8 cellular contexts compared by ENCODE assay signal in the genomic region with DNA sequence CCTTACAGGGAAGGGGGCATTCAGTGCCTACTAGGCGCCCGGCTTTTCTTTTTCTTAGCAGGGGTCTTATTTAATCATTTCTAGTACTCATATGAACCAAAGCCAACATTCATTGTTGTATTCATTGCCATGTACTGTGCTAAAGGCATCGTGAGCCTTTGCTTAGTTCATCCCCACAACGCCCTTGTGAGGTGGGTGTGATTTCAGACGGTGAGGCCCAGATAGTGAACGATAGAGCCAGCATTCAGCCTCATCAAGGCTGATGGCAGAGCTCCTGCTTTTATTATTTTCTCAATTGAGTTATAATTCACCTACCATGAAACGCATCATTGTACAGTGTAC. TPM values are rescaled to one million over a fixed set of nuclear protein-coding genes. Genes with fewer than 3 reads are reported as not detected.
A peak's percentile ranks its signal among the peaks of the same experiment; 100 is the strongest.
DNase-seq lines count a peak whose midpoint lies in the region; ATAC-seq and TF ChIP-seq lines count a peak whose summit lies in the region.

No MANE protein-coding gene starts in this region.

- H3K36me3 Mint-ChIP-seq in CD8-positive, alpha-beta memory T cell: peaks cover 0 to 20% (median 0%) of the 10 kb centered on the region in 3 donors
- H3K36me3 Mint-ChIP-seq in naive thymus-derived CD4-positive, alpha-beta T cell: peaks cover 0 to 10% (median 0%) of the 10 kb centered on the region in 5 donors

- DNase-seq in CD8-positive, alpha-beta memory T cell: no peak
- DNase-seq in mammary epithelial cell (no peak), NCI-H774 (lab: John Stamatoyannopoulos, UW) (no peak), DMS79 (lab: John Stamatoyannopoulos, UW) (no peak), SKM-1 (lab: John Stamatoyannopoulos, UW; ENCODE audit: unreplicated experiment) (no peak)
- no peak for DNase-seq in naive thymus-derived CD4-positive, alpha-beta T cell

- intact Hi-C loops in mammary epithelial cell (cut with micrococcal nuclease): no loop called here
- intact Hi-C loops in naive thymus-derived CD4-positive, alpha-beta T cell (cut with micrococcal nuclease): loop anchor here (1.0 to 10.0 kb wide), 4 partner anchors 9 to 1076 kb away; partner anchors contain the start of gene EIF4EBP2 (in 1 of the 2)

- in situ Hi-C loops in mammary epithelial cell (cut with MboI; ENCODE audit: low sequenced_read_pairs in 2 of 2): no loop called here

- no peaks in the 10 kb centered on the region for H3K27me3 Mint-ChIP-seq in CD8-positive, alpha-beta memory T cell
- H3K27me3 Mint-ChIP-seq in naive thymus-derived CD4-positive, alpha-beta T cell: no peaks in the 10 kb centered on the region

- TF ChIP-seq CTCF in mammary epithelial cell (conservative IDR thresholded peaks at IDR 0.05 in 1 of 2, IDR thresholded peaks at IDR 0.05 in 1 of 2; ENCODE audit: extremely low read depth in 1 of 2, insufficient read depth in 1 of 2, low read depth in 1 of 2, low read length in 2 of 2): no peak

- peaks cover 61% of the 10 kb centered on the region for H3K4me1 ChIP-seq in CD8-positive, alpha-beta memory T cell (ENCODE audit: insufficient read depth, low read length)
- peaks cover 46% of the 10 kb centered on the region for H3K4me1 ChIP-seq in mammary epithelial cell (ENCODE audit: insufficient read depth, low read length)
- peaks cover 16 to 20% of the 10 kb centered on the region in 2 donors for H3K4me1 ChIP-seq in naive thymus-derived CD4-positive, alpha-beta T cell (ENCODE audit: control insufficient read depth in 2 of 2, insufficient read depth in 2 of 2, low read length in 2 of 2)

- POLR2A ChIA-PET in CD8-positive, alpha-beta memory T cell (lab: Charles Lee): interaction anchor here (0.6 kb wide), 1 partner anchor 8 kb away, joined by 3 read pairs; no protein-coding TSS in a partner anchor
- POLR2A ChIA-PET in naive thymus-derived CD4-positive, alpha-beta T cell (lab: Charles Lee): interaction anchor here (0.6 to 4.0 kb wide), 11 partner anchors 9 to 789 kb away, joined by 3 to 48 read pairs (median 5); no protein-coding TSS in a partner anchor

- CTCF ChIA-PET in CD8-positive, alpha-beta memory T cell (lab: Charles Lee): interaction anchor here (1.1 kb wide), 1 partner anchor 20 kb away, joined by 4 read pairs; no protein-coding TSS in a partner anchor
- CTCF ChIA-PET in mammary epithelial cell (lab: Charles Lee; ENCODE audit: low non-redundant PET): interaction anchor here (0.9 kb wide), 1 partner anchor 9 kb away, joined by 4 read pairs; no protein-coding TSS in a partner anchor
- CTCF ChIA-PET in naive thymus-derived CD4-positive, alpha-beta T cell (lab: Charles Lee): interaction anchor here (0.6 to 1.0 kb wide), 3 partner anchors 11 to 54 kb away, joined by 3 to 4 read pairs (median 3); no protein-coding TSS in a partner anchor

- BruUV-seq in mammary epithelial cell (replicated peaks; lab: Mats Ljungman, UMichigan): no TSS peak

- H2AFZ ChIP-seq in mammary epithelial cell (ENCODE audit: low read depth, low read length): peak overlapping the region; percentile 71

- peak overlapping the region; percentile 34 to 84 (median 75) for H3K4me3 Mint-ChIP-seq in CD8-positive, alpha-beta memory T cell
- peak overlapping the region; percentile 76 to 90 (median 82) for H3K4me3 Mint-ChIP-seq in naive thymus-derived CD4-positive, alpha-beta T cell

- H3K9me3 Mint-ChIP-seq in CD8-positive, alpha-beta memory T cell: no peaks in the 10 kb centered on the region
- no peaks in the 10 kb centered on the region for H3K9me3 Mint-ChIP-seq in naive thymus-derived CD4-positive, alpha-beta T cell

- H3K27ac ChIP-seq in CD8-positive, alpha-beta memory T cell (ENCODE audit: low read depth, low read length): no peak overlapping the region
- H3K27ac ChIP-seq in mammary epithelial cell (ENCODE audit: insufficient read depth, low read depth, low read length): peak overlapping the region; percentile 48
- H3K27ac ChIP-seq in naive thymus-derived CD4-positive, alpha-beta T cell (ENCODE audit: low read depth, low read length): peak overlapping the region; percentile 65

- peaks cover 53 to 76% (median 76%) of the 10 kb centered on the region in 3 donors for H3K4me1 Mint-ChIP-seq in CD8-positive, alpha-beta memory T cell
- peaks cover 44 to 93% (median 77%) of the 10 kb centered on the region in 7 donors for H3K4me1 Mint-ChIP-seq in naive thymus-derived CD4-positive, alpha-beta T cell

- peaks cover 98% of the 10 kb centered on the region for H3K79me2 ChIP-seq in mammary epithelial cell (ENCODE audit: insufficient read depth, low read length)

- H3K27me3 ChIP-seq in CD8-positive, alpha-beta memory T cell (ENCODE audit: insufficient read depth, low read length, poor library complexity, severe bottlenecking): no peaks in the 10 kb centered on the region
- H3K27me3 ChIP-seq in mammary epithelial cell (ENCODE audit: insufficient read depth, low read length): no peaks in the 10 kb centered on the region
- H3K27me3 ChIP-seq in naive thymus-derived CD4-positive, alpha-beta T cell (ENCODE audit: control insufficient read depth in 2 of 2, insufficient read depth in 2 of 2, low read length in 2 of 2): no peaks in the 10 kb centered on the region

- peak overlapping the region; percentile 73 for H3K4me2 ChIP-seq in mammary epithelial cell (ENCODE audit: insufficient read depth, low read depth, low read length)

- dilution Hi-C loops in mammary epithelial cell (cut with HindIII; ENCODE audit: low sequenced_read_pairs): no loop called here

- peak overlapping the region; percentile 54 to 97 (median 88) for H3K27ac Mint-ChIP-seq in CD8-positive, alpha-beta memory T cell
- H3K27ac Mint-ChIP-seq in naive thymus-derived CD4-positive, alpha-beta T cell: peak overlapping the region; percentile 68 to 96 (median 89)

- H3K9ac ChIP-seq in mammary epithelial cell (ENCODE audit: insufficient read depth, low read length): peak overlapping the region; percentile 26

- WGBS in mammary epithelial cell (ENCODE audit: low coverage, missing lambda C conversion rate): 29% methylated on average over 7 of the region's 7 CpGs

- no peaks in the 10 kb centered on the region for H3K36me3 ChIP-seq in CD8-positive, alpha-beta memory T cell (ENCODE audit: insufficient read depth, low read length)
- no peaks in the 10 kb centered on the region for H3K36me3 ChIP-seq in mammary epithelial cell (ENCODE audit: insufficient read depth, low read length)
- H3K36me3 ChIP-seq in naive thymus-derived CD4-positive, alpha-beta T cell (ENCODE audit: control insufficient read depth in 2 of 3, insufficient read depth in 3 of 3, low read length in 3 of 3): peaks cover 0 to 3% (median 0%) of the 10 kb centered on the region in 3 experiments

- H4K20me1 ChIP-seq in mammary epithelial cell (ENCODE audit: insufficient read depth, low read length): no peaks in the 10 kb centered on the region

- ATAC-seq in HG02884 (IDR thresholded peaks at IDR 0.05; ENCODE audit: unreplicated experiment): peak; percentile 13
- peak; percentile 40 for ATAC-seq in naive thymus-derived CD4-positive, alpha-beta T cell
- ATAC-seq in GM18519 (IDR thresholded peaks at IDR 0.05; ENCODE audit: low FRiP score, unreplicated experiment): no peak

- H3K9me3 ChIP-seq in CD8-positive, alpha-beta memory T cell (ENCODE audit: low read length): no peaks in the 10 kb centered on the region
- no peaks in the 10 kb centered on the region for H3K9me3 ChIP-seq in mammary epithelial cell (replicated peaks; ENCODE audit: insufficient read depth, low read length)
- H3K9me3 ChIP-seq in naive thymus-derived CD4-positive, alpha-beta T cell (ENCODE audit: control insufficient read depth in 2 of 3, low read length in 3 of 3): no peaks in the 10 kb centered on the region

- no peak overlapping the region for H3K4me3 ChIP-seq in CD8-positive, alpha-beta memory T cell (ENCODE audit: low read length)
- H3K4me3 ChIP-seq in mammary epithelial cell (replicated peaks in 1 of 3; ENCODE audit: insufficient read depth in 1 of 3, low read depth in 2 of 3, low read length in 3 of 3): peak overlapping the region in 2 of 3 experiments; percentile 5 to 26
- H3K4me3 ChIP-seq in naive thymus-derived CD4-positive, alpha-beta T cell (ENCODE audit: low read length): peak overlapping the region; percentile 32

RNA-seq across cellular contexts. Expression of gene HK1, which starts 50.0 kb away (rescaled TPM):
- total RNA-seq in CD8-positive, alpha-beta memory T cell: 100 to 1,000 TPM; 151 to 153 TPM
- polyA plus RNA-seq in CD8-positive, alpha-beta memory T cell: 144 TPM
- 100 to 1,000 TPM; 115 to 133 TPM for total RNA-seq in mammary epithelial cell
- polyA plus RNA-seq in mammary epithelial cell: 95.9 TPM
- polyA minus RNA-seq in mammary epithelial cell: 256 TPM
- total RNA-seq in naive thymus-derived CD4-positive, alpha-beta T cell: 100 to 1,000 TPM in 1 of 5 experiments, 10 to 100 TPM in 4; 60.1 to 144 (median 66.3) TPM
- polyA plus RNA-seq in naive thymus-derived CD4-positive, alpha-beta T cell: 100 to 1,000 TPM in 1 of 2 donors, 10 to 100 TPM in 1; 95.5 to 138 TPM
